ENCODE assay signal across 8 cellular contexts in genomic region chrX:16836371-16836770, GRCh38.
DNase-seq lines count a peak whose midpoint lies in the region; ATAC-seq and TF ChIP-seq lines count a peak whose summit lies in the region.

No MANE protein-coding gene starts in this region.

- H3K27ac Mint-ChIP-seq in nephron progenitor cell: peak overlapping the region; percentile 55

- no peaks in the 10 kb centered on the region for H3K27me3 Mint-ChIP-seq in nephron progenitor cell (ENCODE audit: low read depth, poor library complexity)

- H3K4me3 Mint-ChIP-seq in nephron progenitor cell: no peak overlapping the region

- H3K36me3 Mint-ChIP-seq in nephron progenitor cell (ENCODE audit: low read depth): peaks cover 72% of the 10 kb centered on the region

- ATAC-seq in HG03196 (IDR thresholded peaks at IDR 0.05; ENCODE audit: unreplicated experiment): no peak

- DNase-seq in GM06990 (ENCODE audit: extremely low read depth, insufficient read length): peak; percentile 51
- DNase-seq in HuH-7.5 (ENCODE audit: low spot score): peak; percentile 14
- peak in 1 of 2 donors; percentile 38 for DNase-seq in cardiac fibroblast (ENCODE audit: low read depth in 2 of 2)
- DNase-seq in nephron progenitor cell: peak; percentile 56
- no peak for DNase-seq in NK-92 treated with Interleukin-12 subunit alpha and Interleukin-12 subunit beta, amount 100 ng/mL, for 24 hours (lab: John Stamatoyannopoulos, UW)
- DNase-seq in NCI-H128 (lab: John Stamatoyannopoulos, UW; ENCODE audit: unreplicated experiment): no peak
- no peak for DNase-seq in activated effector memory CD4-positive, alpha-beta T cell treated with Interleukin-2 at 50 U/mL for 16 hours

- peaks cover 11% of the 10 kb centered on the region for H3K36me3 ChIP-seq in GM06990 (ENCODE audit: control insufficient read depth, insufficient read depth, low read length)

- peaks cover 62% of the 10 kb centered on the region for H3K4me1 Mint-ChIP-seq in nephron progenitor cell

- H3K9me3 Mint-ChIP-seq in nephron progenitor cell: no peaks in the 10 kb centered on the region

- H3K27me3 ChIP-seq in GM06990 (replicated peaks; ENCODE audit: control insufficient read depth, insufficient read depth, low read length): no peaks in the 10 kb centered on the region

- TF ChIP-seq CTCF in GM06990 (IDR thresholded peaks at IDR 0.05; ENCODE audit: insufficient read depth, low read length, poor library complexity, severe bottlenecking): no peak
- peak; percentile 26 for TF ChIP-seq CTCF in cardiac fibroblast (IDR thresholded peaks at IDR 0.05; ENCODE audit: low read depth, low read length)
- TF ChIP-seq CTCF in nephron progenitor cell (IDR thresholded peaks at IDR 0.05): peak; percentile 66

- H3K4me3 ChIP-seq in GM06990 (replicated peaks; ENCODE audit: low read depth, low read length) (no peak overlapping the region), cardiac fibroblast (replicated peaks in 1 of 2; ENCODE audit: low read depth in 2 of 2, low read length in 2 of 2) (no peak overlapping the region)

Comparison
In these comparisons a context has a peak if more than half of its experiments do, and no peak if none do; other contexts are left out.
1. DNase-seq: peak in GM06990 (single experiment), HuH-7.5 (single experiment) and nephron progenitor cell (single experiment); none in NK-92 treated with Interleukin-12 subunit alpha and Interleukin-12 subunit beta, amount 100 ng/mL, for 24 hours (single experiment), NCI-H128 (single experiment) and activated effector memory CD4-positive, alpha-beta T cell treated with Interleukin-2 at 50 U/mL for 16 hours (single experiment).